15 cellular contexts compared by ENCODE assay signal in genomic region chr14:31241450-31242114, GRCh38. TPM values are rescaled to one million over a fixed set of nuclear protein-coding genes. Genes with fewer than 3 reads are reported as not detected.
A peak's percentile ranks its signal among the peaks of the same experiment; 100 is the strongest.
DNase-seq lines count a peak whose midpoint lies in the region; ATAC-seq and TF ChIP-seq lines count a peak whose summit lies in the region.
"Had no signal": no experiment of that assay in that cellular context is flagged by ENCODE, and none has a peak within 500 bp of the region (broad histone marks: within the 10 kb centered on the region; RNA-seq: fewer than 3 reads in every experiment).

No MANE protein-coding gene starts in this region.

- intact Hi-C loops in activated T-helper 1 cell treated with anti-CD3 and anti-CD28 coated beads, Interleukin-12 subunit alpha, Interleukin-12 subunit beta, Interleukin-2, Interleukin-4 antibody, amounts not matched to agents 30 ng/mL and 10 ng/mL and 1 ng/mL, durations not matched to agents 14 hours and 24 hours and 36 hours (cut with micrococcal nuclease): no loop called here

- H3K36me3 Mint-ChIP-seq in activated T-helper 1 cell treated with anti-CD3 and anti-CD28 coated beads, Interleukin-12 subunit alpha, Interleukin-12 subunit beta, Interleukin-2, Interleukin-4 antibody, amounts not matched to agents 30 ng/mL and 10 ng/mL and 1 ng/mL, durations not matched to agents 14 hours and 24 hours and 36 hours (ENCODE audit: low read depth): no peaks in the 10 kb centered on the region

- no peaks in the 10 kb centered on the region for H3K27me3 Mint-ChIP-seq in activated T-helper 1 cell treated with anti-CD3 and anti-CD28 coated beads, Interleukin-12 subunit alpha, Interleukin-12 subunit beta, Interleukin-2, Interleukin-4 antibody, amounts not matched to agents 30 ng/mL and 10 ng/mL and 1 ng/mL, durations not matched to agents 14 hours and 24 hours and 36 hours (ENCODE audit: insufficient read depth)
- H3K27me3 Mint-ChIP-seq: activated CD4-positive, alpha-beta T cell treated with anti-CD3 and anti-CD28 coated beads for 36 hours; B cell had no signal

- ATAC-seq in GM19463 (IDR thresholded peaks at IDR 0.05; ENCODE audit: unreplicated experiment): peak; percentile 68
- ATAC-seq: activated CD4-positive, alpha-beta T cell treated with anti-CD3 and anti-CD28 coated beads for 36 hours had no signal

- H3K9me3 ChIP-seq in osteoblast (ENCODE audit: low read depth, low read length) (no peaks in the 10 kb centered on the region), suprapubic skin (no peaks in the 10 kb centered on the region), MM.1S (replicated peaks; ENCODE audit: insufficient read depth, low read length) (no peaks in the 10 kb centered on the region)
- H3K9me3 ChIP-seq: SK-N-SH had no signal

- H3K27ac Mint-ChIP-seq in activated T-helper 1 cell treated with anti-CD3 and anti-CD28 coated beads, Interleukin-12 subunit alpha, Interleukin-12 subunit beta, Interleukin-2, Interleukin-4 antibody, amounts not matched to agents 30 ng/mL and 10 ng/mL and 1 ng/mL, durations not matched to agents 14 hours and 24 hours and 36 hours: peak overlapping the region; percentile 25
- H3K27ac Mint-ChIP-seq: activated CD4-positive, alpha-beta T cell treated with anti-CD3 and anti-CD28 coated beads for 36 hours; B cell had no signal

- H3F3A ChIP-seq in MM.1S (ENCODE audit: insufficient read depth, low read length): no peaks in the 10 kb centered on the region

- H3K4me2 ChIP-seq in osteoblast (ENCODE audit: insufficient read depth, low read length) (peak overlapping the region; percentile 81), MM.1S (ENCODE audit: low read depth, low read length) (no peak overlapping the region)
- H3K4me2 ChIP-seq: SK-N-SH had no signal

- no peak for TF ChIP-seq EP300 in suprapubic skin (IDR thresholded peaks at IDR 0.05)

- H3K9me3 Mint-ChIP-seq in activated T-helper 1 cell treated with anti-CD3 and anti-CD28 coated beads, Interleukin-12 subunit alpha, Interleukin-12 subunit beta, Interleukin-2, Interleukin-4 antibody, amounts not matched to agents 30 ng/mL and 10 ng/mL and 1 ng/mL, durations not matched to agents 14 hours and 24 hours and 36 hours: no peaks in the 10 kb centered on the region

- peak overlapping the region; percentile 31 for H3K27ac ChIP-seq in osteoblast (ENCODE audit: low read depth, low read length)
- no peak overlapping the region for H3K27ac ChIP-seq in suprapubic skin
- H3K27ac ChIP-seq in MM.1S (ENCODE audit: low read length): no peak overlapping the region

- peaks cover 6% of the 10 kb centered on the region for H3K4me1 ChIP-seq in osteoblast (ENCODE audit: insufficient read depth, low read length)
- H3K4me1 ChIP-seq in suprapubic skin: peaks cover 14% of the 10 kb centered on the region
- no peaks in the 10 kb centered on the region for H3K4me1 ChIP-seq in MM.1S (ENCODE audit: low read length)

- H3K36me3 ChIP-seq in osteoblast (ENCODE audit: insufficient read depth, low read length) (no peaks in the 10 kb centered on the region), suprapubic skin (no peaks in the 10 kb centered on the region), MM.1S (replicated peaks; ENCODE audit: insufficient read depth, low read length) (no peaks in the 10 kb centered on the region)

- H3K27me3 ChIP-seq in osteoblast (ENCODE audit: insufficient read depth, low read length): no peaks in the 10 kb centered on the region
- no peaks in the 10 kb centered on the region for H3K27me3 ChIP-seq in suprapubic skin
- no peaks in the 10 kb centered on the region for H3K27me3 ChIP-seq in MM.1S (replicated peaks; ENCODE audit: insufficient read depth, low read length)

- TF ChIP-seq CTCF in fibroblast of pulmonary artery (IDR thresholded peaks at IDR 0.05; ENCODE audit: low read length, missing control alignments) (no peak), osteoblast (IDR thresholded peaks at IDR 0.05; ENCODE audit: extremely low read depth, low read depth, low read length) (no peak), suprapubic skin (IDR thresholded peaks at IDR 0.05) (no peak), MM.1S (IDR thresholded peaks at IDR 0.05; ENCODE audit: low read length) (no peak)

- no peak for TF ChIP-seq POLR2A in suprapubic skin (IDR thresholded peaks at IDR 0.05)

- H4K20me1 ChIP-seq in osteoblast (ENCODE audit: insufficient read depth, low read length): no peaks in the 10 kb centered on the region
- H4K20me1 ChIP-seq in MM.1S (ENCODE audit: insufficient read depth, low read length): no peaks in the 10 kb centered on the region

- H3K4me3 ChIP-seq in fibroblast of pulmonary artery (replicated peaks; ENCODE audit: low read depth, low read length): peak overlapping the region; percentile 10
- peak overlapping the region; percentile 63 for H3K4me3 ChIP-seq in osteoblast (ENCODE audit: insufficient read depth, low read length)
- H3K4me3 ChIP-seq in suprapubic skin: no peak overlapping the region
- no peak overlapping the region for H3K4me3 ChIP-seq in MM.1S (ENCODE audit: low read length)

- DNase-seq in activated T-helper 1 cell treated with anti-CD3 and anti-CD28 coated beads, Interleukin-12 subunit alpha, Interleukin-12 subunit beta, Interleukin-2, Interleukin-4 antibody, amounts not matched to agents 30 ng/mL and 10 ng/mL and 1 ng/mL, durations not matched to agents 14 hours and 24 hours and 36 hours (ENCODE audit: low spot score): no peak
- peak; percentile 18 for DNase-seq in fibroblast of pulmonary artery (ENCODE audit: low read depth)
- DNase-seq in osteoblast (ENCODE audit: insufficient read length, low spot score, missing footprints): no peak
- DNase-seq in suprapubic skin (ENCODE audit: low spot score in 2 of 2): no peak
- DNase-seq in MM.1S: no peak
- DNase-seq in NCI-H2081 (lab: John Stamatoyannopoulos, UW): no peak
- no peak for DNase-seq in NCI-H2107 treated with DMSO at 0.1 percent for 48 hours (lab: John Stamatoyannopoulos, UW; ENCODE audit: unreplicated experiment)
- DNase-seq: activated CD4-positive, alpha-beta T cell treated with anti-CD3 and anti-CD28 coated beads for 36 hours; activated naive CD4-positive, alpha-beta T cell; effector CD8-positive, alpha-beta T cell; midbrain; NCI-H526 treated with DMSO at 0.1 percent for 48 hours; SK-N-SH had no signal

- no peak overlapping the region for H3K4me3 Mint-ChIP-seq in activated T-helper 1 cell treated with anti-CD3 and anti-CD28 coated beads, Interleukin-12 subunit alpha, Interleukin-12 subunit beta, Interleukin-2, Interleukin-4 antibody, amounts not matched to agents 30 ng/mL and 10 ng/mL and 1 ng/mL, durations not matched to agents 14 hours and 24 hours and 36 hours
- H3K4me3 Mint-ChIP-seq: activated CD4-positive, alpha-beta T cell treated with anti-CD3 and anti-CD28 coated beads for 36 hours; B cell had no signal

- H2AFZ ChIP-seq in osteoblast (ENCODE audit: low read length): peak overlapping the region; percentile 88
- H2AFZ ChIP-seq in MM.1S (ENCODE audit: low read length): no peak overlapping the region

- 56% methylated on average over 2 of the region's 2 CpGs for WGBS in suprapubic skin

- H3K9me2 ChIP-seq in MM.1S (replicated peaks; ENCODE audit: insufficient read depth, low read length): no peaks in the 10 kb centered on the region
- H3K9me2 ChIP-seq: SK-N-SH had no signal

- H3K79me2 ChIP-seq in osteoblast (ENCODE audit: insufficient read depth, low read length) (no peaks in the 10 kb centered on the region), MM.1S (ENCODE audit: low read length) (no peaks in the 10 kb centered on the region)

- H3K4me1 Mint-ChIP-seq in activated T-helper 1 cell treated with anti-CD3 and anti-CD28 coated beads, Interleukin-12 subunit alpha, Interleukin-12 subunit beta, Interleukin-2, Interleukin-4 antibody, amounts not matched to agents 30 ng/mL and 10 ng/mL and 1 ng/mL, durations not matched to agents 14 hours and 24 hours and 36 hours (ENCODE audit: low read depth): peaks cover 19% of the 10 kb centered on the region

- H3K9ac ChIP-seq in MM.1S (ENCODE audit: low read length): no peak overlapping the region
- H3K9ac ChIP-seq: SK-N-SH had no signal

RNA-seq across cellular contexts. Expression of gene HECTD1, which starts 34.0 kb away (rescaled TPM):
- total RNA-seq in activated T-helper 1 cell treated with anti-CD3 and anti-CD28 coated beads, Interleukin-12 subunit alpha, Interleukin-12 subunit beta, Interleukin-2, Interleukin-4 antibody, amounts not matched to agents 30 ng/mL and 10 ng/mL and 1 ng/mL, durations not matched to agents 14 hours and 24 hours and 36 hours: 118 and 127 TPM in 2 replicates
- total RNA-seq in osteoblast (240 and 246 TPM in 2 replicates), suprapubic skin (100 to 1,000 TPM; 197 to 442 (median 271) TPM)

Comparison
In these comparisons a context has a peak if more than half of its experiments do, and no peak if none do; other contexts are left out.
1. H3K4me3 ChIP-seq: peak in fibroblast of pulmonary artery (single experiment) and osteoblast (single experiment); none in suprapubic skin (single experiment) and MM.1S (single experiment).